33 cellular contexts compared by ENCODE assay signal in the genomic region with DNA sequence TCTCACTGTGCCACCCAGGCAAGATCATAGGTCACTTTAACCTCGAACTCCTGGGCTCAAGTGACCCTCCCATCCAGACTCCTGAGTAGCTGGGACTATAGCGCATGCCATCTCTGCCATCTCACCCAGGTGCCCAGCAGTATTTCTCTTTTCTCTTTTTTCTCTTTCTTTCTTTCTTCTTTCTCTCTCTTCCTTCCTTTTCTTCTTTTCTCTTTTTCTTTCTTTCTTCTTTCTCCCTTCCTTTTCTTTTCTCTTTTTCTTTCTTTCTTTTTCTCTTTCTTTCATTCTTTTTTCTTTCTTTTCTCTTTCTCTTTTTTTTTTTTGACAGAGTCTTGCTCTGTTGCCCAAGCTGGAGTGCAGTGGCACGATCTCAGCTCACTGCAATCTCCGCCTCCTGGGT. TPM values are rescaled to one million over a fixed set of nuclear protein-coding genes. Genes with fewer than 3 reads are reported as not detected.
"Had no signal": no experiment of that assay in that cellular context is flagged by ENCODE, and none has a peak within 500 bp of the region (broad histone marks: within the 10 kb centered on the region; RNA-seq: fewer than 3 reads in every experiment).

No MANE protein-coding gene starts in this region.

- H3K27me3 ChIP-seq: ascending aorta, esophagus muscularis mucosa, foreskin keratinocyte, gastrocnemius medialis, heart left ventricle had no signal

- H3K9me3 Mint-ChIP-seq: activated CD4-positive, alpha-beta memory T cell treated with anti-CD3 and anti-CD28 coated beads for 36 hours; activated CD4-positive, alpha-beta T cell treated with anti-CD3 and anti-CD28 coated beads, Interleukin-2, amount 10 ng/mL, durations not matched to agents 24 days and 14 days; activated naive CD4-positive, alpha-beta T cell treated with anti-CD3 and anti-CD28 coated beads, Interleukin-2, amount 10 ng/mL, durations not matched to agents 7 days and 5 days; activated naive CD4-positive, alpha-beta T cell treated with anti-CD3 and anti-CD28 coated beads, Interleukin-2, amount 50 U/mL, for 72 hours; activated naive CD8-positive, alpha-beta T cell treated with anti-CD3 and anti-CD28 coated beads, Interleukin-2, amount 10 ng/mL, durations not matched to agents 7 days and 5 days; brain; effector memory CD8-positive, alpha-beta T cell; T-helper 2 cell treated with Interferon-gamma antibody and Interleukin-4, amounts not matched to agents 5 μg/mL and 100 μg/mL, for 36 hours had no signal

- H3K9me3 ChIP-seq: ascending aorta, esophagus muscularis mucosa, gastrocnemius medialis, heart left ventricle had no signal

- H3K4me3 ChIP-seq: ascending aorta, esophagus muscularis mucosa, gastrocnemius medialis, heart left ventricle had no signal

- H3K36me3 ChIP-seq: ascending aorta, esophagus muscularis mucosa, gastrocnemius medialis, heart left ventricle, WERI-Rb-1 had no signal

- H3K27me3 Mint-ChIP-seq: activated CD4-positive, alpha-beta memory T cell treated with anti-CD3 and anti-CD28 coated beads for 36 hours; activated CD4-positive, alpha-beta T cell treated with anti-CD3 and anti-CD28 coated beads for 36 hours; activated CD4-positive, alpha-beta T cell treated with anti-CD3 and anti-CD28 coated beads, Interleukin-2, amount 10 ng/mL, durations not matched to agents 24 days and 14 days; activated naive CD8-positive, alpha-beta T cell treated with anti-CD3 and anti-CD28 coated beads, Interleukin-2, amount 10 ng/mL, durations not matched to agents 7 days and 5 days; effector memory CD8-positive, alpha-beta T cell had no signal

- ATAC-seq: activated CD4-positive, alpha-beta T cell treated with anti-CD3 and anti-CD28 coated beads for 36 hours; activated naive CD4-positive, alpha-beta T cell treated with anti-CD3 and anti-CD28 coated beads, Interleukin-2, amount 50 U/mL, for 72 hours; effector memory CD8-positive, alpha-beta T cell; foreskin keratinocyte; gastrocnemius medialis; heart left ventricle; T-helper 17 cell had no signal

- H3K4me1 Mint-ChIP-seq: activated CD4-positive, alpha-beta T cell treated with anti-CD3 and anti-CD28 coated beads for 36 hours; activated CD4-positive, alpha-beta T cell treated with anti-CD3 and anti-CD28 coated beads, Interleukin-2, amount 10 ng/mL, durations not matched to agents 24 days and 14 days; activated naive CD4-positive, alpha-beta T cell treated with anti-CD3 and anti-CD28 coated beads, Interleukin-2, amount 10 ng/mL, durations not matched to agents 7 days and 5 days; activated naive CD8-positive, alpha-beta T cell treated with anti-CD3 and anti-CD28 coated beads, Interleukin-2, amount 10 ng/mL, durations not matched to agents 7 days and 5 days; brain had no signal

- H3K4me3 Mint-ChIP-seq: activated CD4-positive, alpha-beta memory T cell treated with anti-CD3 and anti-CD28 coated beads for 36 hours; activated CD4-positive, alpha-beta T cell treated with anti-CD3 and anti-CD28 coated beads for 36 hours; activated CD4-positive, alpha-beta T cell treated with anti-CD3 and anti-CD28 coated beads, Interleukin-2, amount 10 ng/mL, durations not matched to agents 24 days and 14 days; activated naive CD4-positive, alpha-beta T cell treated with anti-CD3 and anti-CD28 coated beads, Interleukin-2, amount 10 ng/mL, durations not matched to agents 7 days and 5 days; activated naive CD8-positive, alpha-beta T cell treated with anti-CD3 and anti-CD28 coated beads, Interleukin-2, amount 10 ng/mL, durations not matched to agents 7 days and 5 days; brain; effector memory CD8-positive, alpha-beta T cell; T-helper 17 cell; T-helper 2 cell treated with Interferon-gamma antibody and Interleukin-4, amounts not matched to agents 5 μg/mL and 100 μg/mL, for 36 hours had no signal

- H3K36me3 Mint-ChIP-seq: activated CD4-positive, alpha-beta memory T cell treated with anti-CD3 and anti-CD28 coated beads for 36 hours; activated naive CD4-positive, alpha-beta T cell treated with anti-CD3 and anti-CD28 coated beads, Interleukin-2, amount 10 ng/mL, durations not matched to agents 7 days and 5 days; activated naive CD4-positive, alpha-beta T cell treated with anti-CD3 and anti-CD28 coated beads, Interleukin-2, amount 50 U/mL, for 72 hours; activated naive CD8-positive, alpha-beta T cell treated with anti-CD3 and anti-CD28 coated beads, Interleukin-2, amount 10 ng/mL, durations not matched to agents 7 days and 5 days had no signal

- H3K4me1 ChIP-seq: ascending aorta, foreskin keratinocyte, gastrocnemius medialis, heart left ventricle had no signal

- H3K27ac ChIP-seq: ascending aorta, esophagus muscularis mucosa, foreskin keratinocyte, gastrocnemius medialis, heart left ventricle, WERI-Rb-1 had no signal

- H3K27ac Mint-ChIP-seq: activated CD4-positive, alpha-beta memory T cell treated with anti-CD3 and anti-CD28 coated beads for 36 hours; activated CD4-positive, alpha-beta T cell treated with anti-CD3 and anti-CD28 coated beads for 36 hours; activated CD4-positive, alpha-beta T cell treated with anti-CD3 and anti-CD28 coated beads, Interleukin-2, amount 10 ng/mL, durations not matched to agents 24 days and 14 days; activated naive CD4-positive, alpha-beta T cell treated with anti-CD3 and anti-CD28 coated beads, Interleukin-2, amount 10 ng/mL, durations not matched to agents 7 days and 5 days; activated naive CD4-positive, alpha-beta T cell treated with anti-CD3 and anti-CD28 coated beads, Interleukin-2, amount 50 U/mL, for 72 hours; activated naive CD8-positive, alpha-beta T cell treated with anti-CD3 and anti-CD28 coated beads, Interleukin-2, amount 10 ng/mL, durations not matched to agents 7 days and 5 days; brain; effector memory CD8-positive, alpha-beta T cell; T-helper 17 cell; T-helper 2 cell treated with Interferon-gamma antibody and Interleukin-4, amounts not matched to agents 5 μg/mL and 100 μg/mL, for 36 hours had no signal

- DNase-seq: activated CD4-positive, alpha-beta memory T cell treated with anti-CD3 and anti-CD28 coated beads for 36 hours; activated CD4-positive, alpha-beta T cell treated with anti-CD3 and anti-CD28 coated beads for 36 hours; activated CD4-positive, alpha-beta T cell treated with anti-CD3 and anti-CD28 coated beads, Interleukin-2, amount 10 ng/mL, durations not matched to agents 24 days and 14 days; activated CD4-positive, CD25-positive, alpha-beta regulatory T cell; activated CD4-positive, CD25-positive, alpha-beta regulatory T cell treated with anti-CD3 and anti-CD28 coated beads, Interleukin-2, amount 50 U/mL, for 72 hours; activated CD8-positive, alpha-beta memory T cell treated with anti-CD3 and anti-CD28 coated beads for 24 hours; activated gamma-delta T cell; activated naive CD4-positive, alpha-beta T cell; activated naive CD4-positive, alpha-beta T cell treated with anti-CD3 and anti-CD28 coated beads, Interleukin-2, amount 10 ng/mL, durations not matched to agents 7 days and 5 days; activated naive CD8-positive, alpha-beta T cell treated with anti-CD3 and anti-CD28 coated beads, Interleukin-2, amount 10 ng/mL, durations not matched to agents 7 days and 5 days; activated T-cell treated with anti-CD3 and anti-CD28 coated beads, Interleukin-2, amount 50 U/mL, for 1 hour; activated T-cell treated with anti-CD3 and anti-CD28 coated beads, Interleukin-2, amount 50 U/mL, for 48 hours; cortex of kidney; dermis blood vessel endothelial cell; effector CD4-positive, alpha-beta T cell; effector memory CD8-positive, alpha-beta T cell; erythroblast; foreskin keratinocyte; gastrocnemius medialis; glutamatergic neuron; heart left ventricle; T-helper 1 cell; T-helper 17 cell; T1000; WERI-Rb-1 had no signal

RNA-seq across cellular contexts. Expression of a gene that starts 13.5 kb away (rescaled TPM):
- total RNA-seq: activated CD4-positive, alpha-beta memory T cell treated with anti-CD3 and anti-CD28 coated beads for 36 hours; activated CD4-positive, alpha-beta T cell treated with anti-CD3 and anti-CD28 coated beads for 36 hours; activated CD4-positive, alpha-beta T cell treated with anti-CD3 and anti-CD28 coated beads, Interleukin-2, amount 10 ng/mL, durations not matched to agents 24 days and 14 days; activated naive CD4-positive, alpha-beta T cell treated with anti-CD3 and anti-CD28 coated beads, Interleukin-2, amount 50 U/mL, for 72 hours; activated naive CD8-positive, alpha-beta T cell treated with anti-CD3 and anti-CD28 coated beads, Interleukin-2, amount 10 ng/mL, durations not matched to agents 7 days and 5 days; ascending aorta; bronchial epithelial cell; cardiac septum; chondrocyte; dermis blood vessel endothelial cell; esophagus muscularis mucosa; foreskin keratinocyte; gastrocnemius medialis; heart left ventricle; T-helper 17 cell had no signal
- polyA plus RNA-seq: foreskin keratinocyte, heart left ventricle had no signal
